19 cellular contexts compared by ENCODE assay signal in the genomic region with DNA sequence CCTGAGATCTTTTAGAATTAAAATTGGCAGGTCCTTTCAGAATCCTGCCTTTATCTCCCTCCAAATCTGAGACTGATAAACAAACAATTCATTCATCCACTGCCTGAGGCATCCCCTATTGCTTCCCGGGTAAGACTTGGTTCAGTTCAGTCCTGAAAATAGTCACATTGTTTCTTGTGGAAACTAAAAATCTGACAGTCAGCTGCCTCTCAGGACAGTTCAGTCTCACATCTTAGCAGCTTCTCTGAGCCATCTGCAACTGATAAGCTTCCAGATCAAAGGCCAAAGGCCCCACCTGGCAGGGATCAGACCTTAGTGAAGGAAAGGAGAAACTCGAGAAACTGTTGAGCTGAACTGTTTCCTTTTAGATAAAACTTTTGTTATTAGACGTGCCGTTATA.
DNase-seq lines count a peak whose midpoint lies in the region; ATAC-seq and TF ChIP-seq lines count a peak whose summit lies in the region.
"Had no signal": no experiment of that assay in that cellular context is flagged by ENCODE, and none has a peak within 500 bp of the region (broad histone marks: within the 10 kb centered on the region; RNA-seq: fewer than 3 reads in every experiment).

No MANE protein-coding gene starts in this region.

- H3K9ac ChIP-seq in endodermal cell (ENCODE audit: extremely low read depth, low read length, poor library complexity, severe bottlenecking), result no peak overlapping the region

- H3K4me3 Mint-ChIP-seq in endodermal cell (no peak overlapping the region), mesothelial cell of epicardium (no peak overlapping the region)
- H3K4me3 Mint-ChIP-seq: CD4-positive, CD25-positive, alpha-beta regulatory T cell had no signal

- 91% methylated on average over 4 of the region's 4 CpGs; no CpG with 5 or more reads in 1 of the 2 experiments for WGBS in endodermal cell (ENCODE audit: insufficient coverage in 1 of 2, insufficient read length in 1 of 2), 2 experiments

- H3K36me3 Mint-ChIP-seq in endodermal cell (ENCODE audit: low read depth) (no peaks in the 10 kb centered on the region), mesothelial cell of epicardium (peaks cover 2% of the 10 kb centered on the region)
- H3K36me3 Mint-ChIP-seq: CD4-positive, CD25-positive, alpha-beta regulatory T cell had no signal

- H3K4me1 ChIP-seq in endodermal cell (ENCODE audit: control insufficient read depth, insufficient read depth, low read length), result peaks cover 5% of the 10 kb centered on the region

- H3K27ac ChIP-seq in KOPT-K1 (ENCODE audit: low read depth, low read length, poor library complexity, severe bottlenecking) (peak overlapping the region; percentile 64), endodermal cell (ENCODE audit: low read depth, low read length) (no peak overlapping the region)

- peak overlapping the region; percentile 5 for H3K4me3 ChIP-seq in endodermal cell (ENCODE audit: low read length)

- no peaks in the 10 kb centered on the region for H3K27me3 ChIP-seq in endodermal cell (ENCODE audit: control insufficient read depth, insufficient read depth, low read length, poor library complexity, severe bottlenecking)

- ATAC-seq in left colon, result no peak
- ATAC-seq in HG03520 (IDR thresholded peaks at IDR 0.05; ENCODE audit: unreplicated experiment), result no peak

- H3K9me3 Mint-ChIP-seq in endodermal cell, result peaks cover 10% of the 10 kb centered on the region
- H3K9me3 Mint-ChIP-seq in mesothelial cell of epicardium, result peaks cover 4% of the 10 kb centered on the region

- no peak overlapping the region for H3K27ac Mint-ChIP-seq in endodermal cell
- H3K27ac Mint-ChIP-seq in mesothelial cell of epicardium, result peak overlapping the region; percentile 90
- H3K27ac Mint-ChIP-seq: CD4-positive, CD25-positive, alpha-beta regulatory T cell had no signal

- H3K9me3 ChIP-seq in KOPT-K1 (ENCODE audit: insufficient read depth, low read length, poor library complexity, severe bottlenecking) (peaks cover 21% of the 10 kb centered on the region), endodermal cell (ENCODE audit: control insufficient read depth, low read length) (peaks cover 14% of the 10 kb centered on the region)

- intact Hi-C loops in left colon (cut with DNase I, micrococcal nuclease), result no loop called here

- H3K4me1 Mint-ChIP-seq in endodermal cell, result peaks cover 22% of the 10 kb centered on the region
- peaks cover 44% of the 10 kb centered on the region for H3K4me1 Mint-ChIP-seq in mesothelial cell of epicardium
- H3K4me1 Mint-ChIP-seq: CD4-positive, CD25-positive, alpha-beta regulatory T cell had no signal

- no peaks in the 10 kb centered on the region for H3K27me3 Mint-ChIP-seq in endodermal cell (ENCODE audit: insufficient read depth)
- no peaks in the 10 kb centered on the region for H3K27me3 Mint-ChIP-seq in mesothelial cell of epicardium (ENCODE audit: low read depth)
- H3K27me3 Mint-ChIP-seq: CD4-positive, CD25-positive, alpha-beta regulatory T cell had no signal

- DNase-seq in ELF-1 (ENCODE audit: low read depth, low spot score) (peak; percentile 33), endodermal cell (no peak), mesothelial cell of epicardium (ENCODE audit: low spot score in 2 of 2, unreplicated experiment in 2 of 2) (no peak), left colon (no peak), NCI-H774 (lab: John Stamatoyannopoulos, UW) (no peak)
- DNase-seq: CD4-positive, CD25-positive, alpha-beta regulatory T cell; COR-L47; DMS79; KBM-7; MV-4-11; NCI-H1105 treated with DMSO at 0.1 percent for 48 hours; NCI-H2029 treated with DMSO at 0.1 percent for 48 hours; NCI-H226; NCI-H510A treated with DMSO at 0.1 percent for 48 hours; NCI-H748 treated with DMSO at 0.1 percent for 48 hours; OCI-M1; Right ventricle myocardium superior had no signal

- TF ChIP-seq CTCF in endodermal cell (conservative IDR thresholded peaks at IDR 0.05) (no peak), mesothelial cell of epicardium (IDR thresholded peaks at IDR 0.05; ENCODE audit: unreplicated experiment) (no peak)

- H3K36me3 ChIP-seq in KOPT-K1 (ENCODE audit: insufficient read depth, low read length), result no peaks in the 10 kb centered on the region
- no peaks in the 10 kb centered on the region for H3K36me3 ChIP-seq in endodermal cell (ENCODE audit: control insufficient read depth, insufficient read depth, low read length)
